ENCODE assay signal across 18 cellular contexts in genomic region chr6:19788684-19789083, GRCh38. TPM values are rescaled to one million over a fixed set of nuclear protein-coding genes. Genes with fewer than 3 reads are reported as not detected.
"Had no signal": no experiment of that assay in that cellular context is flagged by ENCODE, and none has a peak within 500 bp of the region (broad histone marks: within the 10 kb centered on the region; RNA-seq: fewer than 3 reads in every experiment).

No MANE protein-coding gene starts in this region.

- H3K36me3 ChIP-seq: esophagus muscularis mucosa, heart left ventricle, ovary, suprapubic skin, tibial nerve had no signal

- H3K9me3 ChIP-seq: esophagus muscularis mucosa, heart left ventricle, ovary, suprapubic skin, tibial nerve had no signal

- H3K9me3 Mint-ChIP-seq: dendritic cell treated with granulocyte-macrophage colony-stimulating factor and Interleukin-4, amounts not matched to agents 40 ng/mL and 50 ng/mL, for 4 days had no signal

- H3K4me1 Mint-ChIP-seq: naive thymus-derived CD4-positive, alpha-beta T cell had no signal

- H3K36me3 Mint-ChIP-seq: naive thymus-derived CD4-positive, alpha-beta T cell had no signal

- DNase-seq: central memory CD4-positive, alpha-beta T cell; effector memory CD8-positive, alpha-beta T cell; heart left ventricle; hippocampal formation; left colon; mesendoderm; naive thymus-derived CD4-positive, alpha-beta T cell; ovary; right cardiac atrium; small intestine; stimulated activated CD4-positive, alpha-beta T cell treated with anti-CD3 and anti-CD28 coated beads, Interleukin-12 subunit alpha, Interleukin-12 subunit beta, amount 100 ng/mL, for 4 hours; stimulated activated naive CD4-positive, alpha-beta T cell treated with Interleukin-2 at 50 U/mL for 16 hours had no signal

- H3K4me3 ChIP-seq: esophagus muscularis mucosa, ovary, suprapubic skin had no signal

- H3K4me3 Mint-ChIP-seq: dendritic cell treated with granulocyte-macrophage colony-stimulating factor and Interleukin-4, amounts not matched to agents 40 ng/mL and 50 ng/mL, for 4 days; effector memory CD8-positive, alpha-beta T cell; naive thymus-derived CD4-positive, alpha-beta T cell had no signal

- H3K27ac Mint-ChIP-seq: dendritic cell treated with granulocyte-macrophage colony-stimulating factor and Interleukin-4, amounts not matched to agents 40 ng/mL and 50 ng/mL, for 4 days; effector memory CD8-positive, alpha-beta T cell; naive thymus-derived CD4-positive, alpha-beta T cell had no signal

- ATAC-seq: effector memory CD8-positive, alpha-beta T cell; heart left ventricle; left colon; naive thymus-derived CD4-positive, alpha-beta T cell had no signal

- H3K27me3 ChIP-seq: esophagus muscularis mucosa, heart left ventricle, ovary, suprapubic skin, tibial nerve had no signal

- H3K27ac ChIP-seq: epithelial cell of prostate, ovary, suprapubic skin, tibial nerve had no signal

- H3K4me1 ChIP-seq: suprapubic skin had no signal

- H3K27me3 Mint-ChIP-seq: dendritic cell treated with granulocyte-macrophage colony-stimulating factor and Interleukin-4, amounts not matched to agents 40 ng/mL and 50 ng/mL, for 4 days; effector memory CD8-positive, alpha-beta T cell had no signal

RNA-seq across cellular contexts. Expression of gene ID4, which starts 48.5 kb away (rescaled TPM):
- total RNA-seq: mononuclear cell; naive thymus-derived CD4-positive, alpha-beta T cell had no signal
